Comparison of ENCODE assay signal across 8 cellular contexts in genomic region chrX:54182864-54183613, GRCh38. TPM values are rescaled to one million over a fixed set of nuclear protein-coding genes. Genes with fewer than 3 reads are reported as not detected.
DNase-seq lines count a peak whose midpoint lies in the region; ATAC-seq and TF ChIP-seq lines count a peak whose summit lies in the region.

A gene with protein sequence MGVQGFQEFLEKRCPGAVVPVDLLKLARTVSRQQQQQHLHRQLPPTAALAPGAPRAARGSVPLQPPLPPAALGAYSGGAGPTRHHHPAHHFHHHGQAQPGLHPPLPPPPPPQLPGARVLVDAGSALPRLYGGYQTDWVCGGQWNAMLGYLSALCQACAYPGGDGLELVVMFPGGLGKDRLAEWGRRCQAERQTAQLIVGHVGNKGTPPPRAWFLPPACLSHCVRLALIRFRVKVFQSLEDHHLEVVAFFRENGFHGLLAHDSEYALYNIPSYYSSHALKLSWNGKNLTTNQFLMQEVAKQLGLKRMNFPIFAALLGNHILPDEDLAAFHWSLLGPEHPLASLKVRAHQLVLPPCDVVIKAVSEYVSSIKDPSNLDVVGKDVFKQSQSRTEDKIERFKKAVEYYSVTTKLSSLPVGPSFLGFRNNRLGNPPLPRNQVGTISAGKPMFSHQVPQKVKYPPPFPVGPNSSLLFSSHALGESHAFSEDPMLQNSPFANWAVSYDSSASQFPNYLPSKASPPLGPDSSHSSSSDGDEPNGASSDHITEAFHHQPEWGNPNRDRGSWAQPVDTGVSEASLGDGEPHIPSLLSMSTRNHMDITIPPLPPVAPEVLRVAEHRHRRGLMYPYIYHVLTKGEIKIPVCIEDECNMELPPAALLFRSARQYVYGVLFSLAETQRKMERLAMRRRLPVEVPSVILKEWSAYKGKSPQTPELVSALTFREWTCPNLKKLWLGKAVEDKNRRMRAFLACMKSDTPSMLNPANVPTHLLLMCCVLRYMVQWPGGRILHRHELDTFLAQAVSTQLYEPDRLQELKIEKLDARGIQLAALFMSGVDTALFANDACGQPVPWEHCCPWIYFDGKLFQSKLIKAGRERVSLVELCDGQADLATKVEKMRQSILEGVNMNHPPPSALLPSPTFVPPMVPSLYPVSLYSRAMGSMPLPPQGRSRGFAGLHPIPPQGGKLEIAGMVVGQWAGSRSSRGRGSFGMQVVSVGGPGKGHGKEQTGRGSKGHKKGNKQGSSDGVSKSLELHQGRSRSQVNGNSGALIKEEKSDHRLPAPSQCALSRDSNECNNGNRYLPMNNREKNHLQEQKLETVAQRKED (minus strand): TSS chrX:54183254. CDS start chrX:54183198, 56 bp downstream.

- no peak for TF ChIP-seq CTCF in RWPE1 (conservative IDR thresholded peaks at IDR 0.05; ENCODE audit: low read depth)

- peaks cover 39% of the 10 kb centered on the region for H3K4me1 Mint-ChIP-seq in activated T-helper 2 cell treated with anti-CD3 and anti-CD28 coated beads, Interferon-gamma antibody, Interleukin-2, Interleukin-4, amounts not matched to agents 10 μg/mL and 5 μg/mL and 100 μg/mL, durations not matched to agents 14 hours and 24 hours and 36 hours (ENCODE audit: low read depth)
- H3K4me1 Mint-ChIP-seq in natural killer cell treated with Interleukin-12 subunit alpha and Interleukin-12 subunit beta and Interleukin-15 and Interleukin-18, amount 100 ng/mL, for 72 hours (ENCODE audit: low read depth in 2 of 2) = peaks cover 28 to 41% of the 10 kb centered on the region in 2 donors

- H3K36me3 Mint-ChIP-seq in activated T-helper 2 cell treated with anti-CD3 and anti-CD28 coated beads, Interferon-gamma antibody, Interleukin-2, Interleukin-4, amounts not matched to agents 10 μg/mL and 5 μg/mL and 100 μg/mL, durations not matched to agents 14 hours and 24 hours and 36 hours (ENCODE audit: low read depth) = peaks cover 33% of the 10 kb centered on the region
- H3K36me3 Mint-ChIP-seq in natural killer cell treated with Interleukin-12 subunit alpha and Interleukin-12 subunit beta and Interleukin-15 and Interleukin-18, amount 100 ng/mL, for 72 hours = peaks cover 14% of the 10 kb centered on the region

- CTCF ChIA-PET in RWPE1 (lab: Yijun Ruan, JAX) = interaction anchor here (0.6 kb wide), 1 partner anchor 11 kb away, joined by 4 read pairs; no protein-coding TSS in a partner anchor

- H3K36me3 ChIP-seq in KOPT-K1 (ENCODE audit: insufficient read depth, low read length) = peaks cover 35% of the 10 kb centered on the region

- no peaks in the 10 kb centered on the region for H3K9me3 ChIP-seq in KOPT-K1 (ENCODE audit: insufficient read depth, low read length, poor library complexity, severe bottlenecking)

- intact Hi-C loops in activated T-helper 2 cell treated with anti-CD3 and anti-CD28 coated beads, Interferon-gamma antibody, Interleukin-2, Interleukin-4, amounts not matched to agents 10 μg/mL and 5 μg/mL and 100 μg/mL, durations not matched to agents 14 hours and 24 hours and 36 hours (cut with micrococcal nuclease) = loop anchor here (1.0 to 10.0 kb wide), 4 partner anchors 139 to 624 kb away; partner anchors contain the start of genes GNL3L, MAGED2, PHF8 and TSR2

- H3K9me3 Mint-ChIP-seq in activated T-helper 2 cell treated with anti-CD3 and anti-CD28 coated beads, Interferon-gamma antibody, Interleukin-2, Interleukin-4, amounts not matched to agents 10 μg/mL and 5 μg/mL and 100 μg/mL, durations not matched to agents 14 hours and 24 hours and 36 hours = no peaks in the 10 kb centered on the region
- no peaks in the 10 kb centered on the region for H3K9me3 Mint-ChIP-seq in natural killer cell treated with Interleukin-12 subunit alpha and Interleukin-12 subunit beta and Interleukin-15 and Interleukin-18, amount 100 ng/mL, for 72 hours

- H3K27ac Mint-ChIP-seq in activated T-helper 2 cell treated with anti-CD3 and anti-CD28 coated beads, Interferon-gamma antibody, Interleukin-2, Interleukin-4, amounts not matched to agents 10 μg/mL and 5 μg/mL and 100 μg/mL, durations not matched to agents 14 hours and 24 hours and 36 hours = peak within 1 kb of the TSS; percentile 81
- H3K27ac Mint-ChIP-seq in natural killer cell treated with Interleukin-12 subunit alpha and Interleukin-12 subunit beta and Interleukin-15 and Interleukin-18, amount 100 ng/mL, for 72 hours = peak within 1 kb of the TSS; percentile 53 to 92

- POLR2A ChIA-PET in RWPE1 (lab: Yijun Ruan, JAX; ENCODE audit: low non-redundant PET) = interaction anchor here (0.6 to 0.7 kb wide), 2 partner anchors 133 to 140 kb away, joined by 3 to 4 read pairs; no protein-coding TSS in a partner anchor

- H3K4me3 Mint-ChIP-seq in activated T-helper 2 cell treated with anti-CD3 and anti-CD28 coated beads, Interferon-gamma antibody, Interleukin-2, Interleukin-4, amounts not matched to agents 10 μg/mL and 5 μg/mL and 100 μg/mL, durations not matched to agents 14 hours and 24 hours and 36 hours (ENCODE audit: low read depth) = peak within 1 kb of the TSS; percentile 86
- peak within 1 kb of the TSS; percentile 97 for H3K4me3 Mint-ChIP-seq in natural killer cell treated with Interleukin-12 subunit alpha and Interleukin-12 subunit beta and Interleukin-15 and Interleukin-18, amount 100 ng/mL, for 72 hours

- ATAC-seq in GM21619 (IDR thresholded peaks at IDR 0.05; ENCODE audit: unreplicated experiment) = peak; percentile 36
- ATAC-seq in natural killer cell treated with Interleukin-12 subunit alpha and Interleukin-12 subunit beta and Interleukin-15 and Interleukin-18, amount 100 ng/mL, for 72 hours = peak; percentile 72 to 79

- H3K27ac ChIP-seq in KOPT-K1 (ENCODE audit: low read depth, low read length, poor library complexity, severe bottlenecking) (peak within 1 kb of the TSS; percentile 93), RWPE1 (peak within 1 kb of the TSS; percentile 85)

- H3K27me3 Mint-ChIP-seq in activated T-helper 2 cell treated with anti-CD3 and anti-CD28 coated beads, Interferon-gamma antibody, Interleukin-2, Interleukin-4, amounts not matched to agents 10 μg/mL and 5 μg/mL and 100 μg/mL, durations not matched to agents 14 hours and 24 hours and 36 hours (ENCODE audit: low read depth) = no peaks in the 10 kb centered on the region
- H3K27me3 Mint-ChIP-seq in natural killer cell treated with Interleukin-12 subunit alpha and Interleukin-12 subunit beta and Interleukin-15 and Interleukin-18, amount 100 ng/mL, for 72 hours = peaks cover 0 to 5% of the 10 kb centered on the region in 2 donors

- DNase-seq in DMS 273 treated with DMSO at 0.1 percent for 48 hours (lab: John Stamatoyannopoulos, UW) (peak; percentile 67), RWPE1 (ENCODE audit: low spot score) (peak; percentile 80), fibroblast of peridontal ligament (ENCODE audit: extremely low read depth) (peak; percentile 66)
- peak; percentile 50 for DNase-seq in activated T-helper 2 cell treated with anti-CD3 and anti-CD28 coated beads, Interferon-gamma antibody, Interleukin-2, Interleukin-4, amounts not matched to agents 10 μg/mL and 5 μg/mL and 100 μg/mL, durations not matched to agents 14 hours and 24 hours and 36 hours (ENCODE audit: low spot score)
- peak; percentile 63 for DNase-seq in natural killer cell treated with Interleukin-12 subunit alpha and Interleukin-12 subunit beta and Interleukin-15 and Interleukin-18, amount 100 ng/mL, for 72 hours (ENCODE audit: low spot score)
- peak; percentile 63 to 81 (median 72) for DNase-seq in stimulated activated naive CD4-positive, alpha-beta T cell (lab: John Stamatoyannopoulos, UW)

RNA-seq across cellular contexts. Expression of the gene that starts here (rescaled TPM):
- 10.0 and 10.6 TPM in 2 replicates for total RNA-seq in activated T-helper 2 cell treated with anti-CD3 and anti-CD28 coated beads, Interferon-gamma antibody, Interleukin-2, Interleukin-4, amounts not matched to agents 10 μg/mL and 5 μg/mL and 100 μg/mL, durations not matched to agents 14 hours and 24 hours and 36 hours
- total RNA-seq in natural killer cell treated with Interleukin-12 subunit alpha and Interleukin-12 subunit beta and Interleukin-15 and Interleukin-18, amount 100 ng/mL, for 72 hours = 10 to 100 TPM in 1 of 2 donors, 1 to 10 TPM in 1; 7.6 to 15.0 TPM

Comparison
In these comparisons a context has a peak if more than half of its experiments do, and no peak if none do; other contexts are left out.
1. Peak in every context shown above with its lines: DNase-seq, ATAC-seq and H3K27ac ChIP-seq.